8 cellular contexts compared by ENCODE assay signal in genomic region chr1:204746838-204747442, GRCh38.
A peak's percentile ranks its signal among the peaks of the same experiment; 100 is the strongest.
DNase-seq lines count a peak whose midpoint lies in the region; TF ChIP-seq lines count a peak whose summit lies in the region.

No MANE protein-coding gene starts in this region.

- H3K9me3 ChIP-seq in left ventricle myocardium inferior (replicated peaks): no peaks in the 10 kb centered on the region
- H3K9me3 ChIP-seq in sigmoid colon: no peaks in the 10 kb centered on the region

- peak; percentile 74 for DNase-seq in D341Med (ENCODE audit: low spot score)
- DNase-seq in HT-29 (ENCODE audit: low spot score): peak; percentile 69
- DNase-seq in SHP77 (lab: John Stamatoyannopoulos, UW): peak; percentile 45 to 47
- DNase-seq in activated naive CD4-positive, alpha-beta T cell treated with Interleukin-2 at 50 U/mL for 16 hours: peak; percentile 51
- no peak for DNase-seq in left ventricle myocardium inferior
- no peak for DNase-seq in sigmoid colon
- no peak for DNase-seq in GM19240 (ENCODE audit: insufficient read length, low spot score)
- no peak for DNase-seq in GOT3 (lab: John Stamatoyannopoulos, UW)

- TF ChIP-seq POLR2A in sigmoid colon (IDR thresholded peaks at IDR 0.05): no peak

- TF ChIP-seq CTCF in left ventricle myocardium inferior (IDR thresholded peaks at IDR 0.05; ENCODE audit: borderline replicate concordance) (peak; percentile 93), sigmoid colon (IDR thresholded peaks at IDR 0.05) (peak; percentile 56 to 97 (median 70))

- H3K4me1 ChIP-seq in left ventricle myocardium inferior (no peaks in the 10 kb centered on the region), sigmoid colon (no peaks in the 10 kb centered on the region)

- no peak overlapping the region for H3K27ac ChIP-seq in left ventricle myocardium inferior (replicated peaks)
- no peak overlapping the region for H3K27ac ChIP-seq in sigmoid colon

- H3K4me3 ChIP-seq in left ventricle myocardium inferior (no peak overlapping the region), sigmoid colon (no peak overlapping the region)

- H3K36me3 ChIP-seq in left ventricle myocardium inferior (no peaks in the 10 kb centered on the region), sigmoid colon (no peaks in the 10 kb centered on the region)

- H3K27me3 ChIP-seq in left ventricle myocardium inferior (ENCODE audit: low read depth) (peaks cover 87% of the 10 kb centered on the region), sigmoid colon (no peaks in the 10 kb centered on the region)

- intact Hi-C loops in left ventricle myocardium inferior (cut with micrococcal nuclease) (no loop called here), sigmoid colon (cut with DNase I) (loop anchor here (5.0 kb wide), 1 partner anchor 180 kb away; no protein-coding TSS in a partner anchor)

- TF ChIP-seq EP300 in sigmoid colon (IDR thresholded peaks at IDR 0.05): no peak

Comparison
In these comparisons a context has a peak if more than half of its experiments do, and no peak if none do; other contexts are left out.
1. DNase-seq: peak in D341Med (single experiment), HT-29 (single experiment), SHP77 (2 of 2) and activated naive CD4-positive, alpha-beta T cell treated with Interleukin-2 at 50 U/mL for 16 hours (single experiment); none in left ventricle myocardium inferior (single experiment), sigmoid colon (single experiment), GM19240 (single experiment) and GOT3 (single experiment).